ENCODE assay signal across 23 cellular contexts in the genomic region with DNA sequence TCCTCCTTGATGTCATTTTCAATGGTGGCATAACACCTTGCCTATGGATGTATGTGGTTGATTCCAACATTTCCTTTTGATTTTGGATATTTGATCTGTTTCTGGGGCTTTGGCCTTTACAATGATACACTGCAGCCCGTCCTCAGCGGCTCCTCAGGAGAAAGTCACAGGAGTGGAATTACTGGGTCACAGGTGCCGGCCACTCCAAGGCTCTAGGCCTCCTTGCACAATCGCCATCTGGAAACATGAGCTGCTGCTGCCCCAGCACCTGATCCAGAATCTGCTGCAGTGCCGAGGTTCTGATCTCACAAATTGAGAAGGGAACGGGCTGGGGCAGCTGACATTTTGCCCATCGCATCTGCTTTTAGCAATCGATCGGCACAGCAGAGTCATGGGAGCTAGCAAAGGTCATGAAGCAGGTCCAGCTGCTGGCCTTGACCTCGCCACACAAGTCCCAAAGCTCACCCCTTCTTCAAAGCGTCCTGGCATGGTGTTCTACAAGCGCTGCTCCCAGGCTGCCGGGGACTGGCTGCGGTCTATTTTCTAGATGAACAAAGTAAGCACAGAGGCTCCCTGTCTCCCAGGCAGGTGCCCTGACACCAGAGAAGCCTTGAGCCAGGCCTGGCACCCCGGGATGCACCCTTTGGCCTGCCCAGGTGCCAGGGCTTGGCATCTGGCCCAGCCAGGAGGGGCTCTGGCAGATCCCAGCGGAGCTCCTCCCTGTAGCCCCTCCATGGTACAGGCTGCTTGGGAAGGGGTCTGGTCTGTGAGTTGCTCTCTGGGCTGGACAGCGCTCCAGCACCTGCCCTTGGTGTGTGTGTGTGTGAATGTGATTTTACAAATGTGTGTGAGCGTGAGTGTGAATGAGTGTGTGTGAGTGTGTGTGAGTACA.
DNase-seq lines count a peak whose midpoint lies in the region; ATAC-seq and TF ChIP-seq lines count a peak whose summit lies in the region.
"Had no signal": no experiment of that assay in that cellular context is flagged by ENCODE, and none has a peak within 500 bp of the region (broad histone marks: within the 10 kb centered on the region; RNA-seq: fewer than 3 reads in every experiment).

No MANE protein-coding gene starts in this region.

- peak; percentile 36 for DNase-seq in right atrium auricular region (ENCODE audit: low spot score)
- DNase-seq in cardiac septum (ENCODE audit: low spot score) = no peak
- DNase-seq in endothelial cell (ENCODE audit: low spot score) = no peak
- DNase-seq in nephron progenitor cell = no peak
- DNase-seq in retina = no peak
- DNase-seq: C1 segment of cervical spinal cord; CD8-positive, alpha-beta memory T cell; DMS79 treated with DMSO at 0.1 percent for 48 hours; GF-D8; HCEC 1CT; NCI-H1092; NCI-H1417 treated with DMSO at 0.1 percent for 48 hours; NCI-H187; NCI-H2081 treated with DMSO at 0.1 percent for 48 hours; NCI-H2171; NCI-H446; NCI-H524 treated with DMSO at 0.1 percent for 48 hours; NCI-H774; SIG-M5; SK-N-SH had no signal

- H3K4me1 ChIP-seq in right atrium auricular region = no peaks in the 10 kb centered on the region

- no peak overlapping the region for H3K27ac ChIP-seq in right atrium auricular region

- H3K36me3 ChIP-seq in right atrium auricular region = no peaks in the 10 kb centered on the region

- H3K9me3 Mint-ChIP-seq in endothelial cell (ENCODE audit: unreplicated experiment) (peaks cover 46% of the 10 kb centered on the region), nephron progenitor cell (no peaks in the 10 kb centered on the region)

- H3K27ac Mint-ChIP-seq in endothelial cell (ENCODE audit: unreplicated experiment) (peak overlapping the region; percentile 16), nephron progenitor cell (peak overlapping the region; percentile 2)
- H3K27ac Mint-ChIP-seq: CD8-positive, alpha-beta memory T cell; IgD-negative memory B cell had no signal

- TF ChIP-seq CTCF in right atrium auricular region (IDR thresholded peaks at IDR 0.05) (no peak), endothelial cell (IDR thresholded peaks at IDR 0.05; ENCODE audit: unreplicated experiment) (no peak), nephron progenitor cell (IDR thresholded peaks at IDR 0.05) (no peak)

- H3K27me3 Mint-ChIP-seq in endothelial cell (ENCODE audit: unreplicated experiment) (no peaks in the 10 kb centered on the region), nephron progenitor cell (ENCODE audit: low read depth, poor library complexity) (peaks cover 26% of the 10 kb centered on the region)
- H3K27me3 Mint-ChIP-seq: CD8-positive, alpha-beta memory T cell; IgD-negative memory B cell had no signal

- H3K4me1 Mint-ChIP-seq in endothelial cell (ENCODE audit: unreplicated experiment) = no peaks in the 10 kb centered on the region
- no peaks in the 10 kb centered on the region for H3K4me1 Mint-ChIP-seq in nephron progenitor cell
- H3K4me1 Mint-ChIP-seq: CD8-positive, alpha-beta memory T cell had no signal

- H3K27me3 ChIP-seq in right atrium auricular region = no peaks in the 10 kb centered on the region

- H3K9me3 ChIP-seq in right atrium auricular region = no peaks in the 10 kb centered on the region
- H3K9me3 ChIP-seq: SK-N-SH had no signal

- intact Hi-C loops in cardiac septum (cut with DNase I) = no loop called here

- peak overlapping the region; percentile 12 for H3K4me3 Mint-ChIP-seq in endothelial cell (ENCODE audit: unreplicated experiment)
- H3K4me3 Mint-ChIP-seq in nephron progenitor cell = no peak overlapping the region
- H3K4me3 Mint-ChIP-seq: CD8-positive, alpha-beta memory T cell had no signal

- peaks cover 12% of the 10 kb centered on the region for H3K36me3 Mint-ChIP-seq in endothelial cell (ENCODE audit: low read depth, unreplicated experiment)
- no peaks in the 10 kb centered on the region for H3K36me3 Mint-ChIP-seq in nephron progenitor cell (ENCODE audit: low read depth)
- H3K36me3 Mint-ChIP-seq: CD8-positive, alpha-beta memory T cell; IgD-negative memory B cell had no signal

- H3K4me3 ChIP-seq in right atrium auricular region = no peak overlapping the region

- ATAC-seq in GM21360 (IDR thresholded peaks at IDR 0.05; ENCODE audit: unreplicated experiment) (no peak), HG02610 (IDR thresholded peaks at IDR 0.05; ENCODE audit: unreplicated experiment) (no peak)
